Comparison of ENCODE assay signal across 8 cellular contexts in the genomic region with DNA sequence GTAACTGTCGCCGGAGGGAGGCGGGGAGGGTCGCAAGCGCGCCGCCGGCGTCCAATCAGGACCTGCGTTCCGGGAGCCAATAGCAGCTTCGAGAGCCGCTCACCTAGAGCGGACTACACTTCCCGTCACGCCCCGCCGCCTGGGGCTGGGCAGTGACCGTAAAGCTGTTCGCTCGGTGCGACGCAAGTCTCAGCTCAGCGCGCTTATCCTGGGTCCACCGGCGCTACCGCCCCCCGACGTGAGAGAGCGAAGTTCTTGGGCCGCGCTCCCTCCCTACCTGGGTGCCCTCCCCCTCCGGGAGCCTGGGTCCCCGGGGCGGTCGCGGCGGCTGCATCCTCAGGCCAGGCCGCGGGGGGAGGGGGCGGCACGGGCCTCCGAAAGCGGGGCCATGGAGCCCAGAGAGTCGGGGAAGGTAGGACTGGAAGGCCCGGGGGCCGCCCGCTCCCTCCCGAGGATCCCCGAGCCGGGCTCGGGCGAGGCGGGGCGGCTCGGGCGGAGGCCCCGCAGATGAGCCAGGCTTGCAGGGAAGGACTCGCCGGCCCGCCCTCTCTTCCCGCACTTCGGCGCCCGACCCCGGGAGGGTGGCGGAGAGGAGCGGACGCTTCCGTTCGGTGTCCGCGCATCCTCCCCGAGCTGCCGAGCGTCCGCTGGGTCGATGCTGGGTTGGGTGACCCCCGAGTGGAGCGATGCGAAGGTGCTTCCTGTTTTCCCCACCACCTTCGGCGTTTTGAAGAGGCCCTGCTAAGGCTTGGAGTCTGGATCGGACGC. TPM values are rescaled to one million over a fixed set of nuclear protein-coding genes. Genes with fewer than 3 reads are reported as not detected.
DNase-seq lines count a peak whose midpoint lies in the region; ATAC-seq and TF ChIP-seq lines count a peak whose summit lies in the region.

A gene (plus strand): TSS at position 152 of the 768 bp plus-strand sequence. CDS start 237 bp downstream, at position 389.

- peaks cover 13% of the 10 kb centered on the region; the same call in 1 of the 2 replicates for H3K79me2 ChIP-seq in PC-9 (ENCODE audit: low read depth)

- peak within 1 kb of the TSS; percentile 74 to 80 for H3K9ac ChIP-seq in mucosa of rectum (ENCODE audit: low read depth in 1 of 2, low read length in 2 of 2)

- no peaks in the 10 kb centered on the region for H3K9me2 ChIP-seq in PC-9 (ENCODE audit: insufficient read depth)

- H3K27ac ChIP-seq in PC-9 (no peak within 1 kb of the TSS), mucosa of rectum (ENCODE audit: low read depth in 2 of 2, low read length in 2 of 2) (peak within 1 kb of the TSS; percentile 68 to 79)

- H3K27me3 ChIP-seq in PC-9 (ENCODE audit: insufficient read depth, low read depth) (peaks cover 16% of the 10 kb centered on the region), mucosa of rectum (ENCODE audit: control insufficient read depth in 2 of 2, insufficient read depth in 2 of 2, low read length in 2 of 2) (no peaks in the 10 kb centered on the region)

- TF ChIP-seq CTCF in PC-9 (conservative IDR thresholded peaks at IDR 0.05), result no peak; the same call in 1 of the 2 replicates
- TF ChIP-seq CTCF in epithelial cell of proximal tubule (conservative IDR thresholded peaks at IDR 0.05; ENCODE audit: low read depth, low read length), result peak; percentile 16

- peak within 1 kb of the TSS; percentile 93 for H3K4me2 ChIP-seq in PC-9

- POLR2A ChIA-PET in PC-9 (lab: Charles Lee; ENCODE audit: unreplicated experiment), result interaction anchor here (0.6 to 1.0 kb wide), 2 partner anchors 9 to 811 kb away, joined by 4 to 5 read pairs; no protein-coding TSS in a partner anchor

- peak; percentile 98 for ATAC-seq in GM21619 (IDR thresholded peaks at IDR 0.05; ENCODE audit: unreplicated experiment)

- peak within 1 kb of the TSS; percentile 84 for H3K4me3 ChIP-seq in Jurkat, Clone E6-1 (ENCODE audit: low read length)
- H3K4me3 ChIP-seq in PC-9 (peak within 1 kb of the TSS; percentile 99), epithelial cell of proximal tubule (ENCODE audit: low read depth, low read length) (peak within 1 kb of the TSS; percentile 72), mucosa of rectum (ENCODE audit: low read length in 2 of 2) (peak within 1 kb of the TSS; percentile 84 to 93)

- peak; percentile 98 for DNase-seq in DMS153 (lab: John Stamatoyannopoulos, UW)
- peak; percentile 97 for DNase-seq in Jurkat, Clone E6-1 (ENCODE audit: low read depth, low spot score)
- DNase-seq in PC-9, result peak; percentile 95 to 98
- DNase-seq in activated T-cell treated with anti-CD3 and anti-CD28 coated beads, Interleukin-2, amount 50 U/mL, for 1 hour, result peak; percentile 93
- peak; percentile 68 for DNase-seq in epithelial cell of proximal tubule (ENCODE audit: low read depth)
- DNase-seq in stimulated activated CD8-positive, alpha-beta memory T cell treated with anti-CD3 and anti-CD28 coated beads, Interleukin-4, amount 100 ng/mL, for 48 hours, result peak; percentile 96

- H3K9me3 ChIP-seq in PC-9 (ENCODE audit: insufficient read depth, low read depth) (no peaks in the 10 kb centered on the region), mucosa of rectum (ENCODE audit: control insufficient read depth in 2 of 2, low read length in 2 of 2) (no peaks in the 10 kb centered on the region)

- H3K4me1 ChIP-seq in PC-9 (replicated peaks; ENCODE audit: insufficient read depth), result peaks cover 9% of the 10 kb centered on the region
- no peaks in the 10 kb centered on the region for H3K4me1 ChIP-seq in mucosa of rectum (ENCODE audit: control insufficient read depth in 2 of 2, insufficient read depth in 2 of 2, low read length in 2 of 2)

- intact Hi-C loops in PC-9 (cut with micrococcal nuclease; ENCODE audit: unreplicated experiment), result loop anchor here (1.0 kb wide), 3 partner anchors 10 to 35 kb away; a partner anchor contains a TSS

- CTCF ChIA-PET in PC-9 (lab: Charles Lee), result interaction anchor here (1.1 kb wide), 1 partner anchor 16 kb away, joined by 4 read pairs; no protein-coding TSS in a partner anchor

- peak within 1 kb of the TSS; percentile 99 for H2AFZ ChIP-seq in PC-9

- BruUV-seq in PC-9 (replicated peaks; lab: Mats Ljungman, UMichigan), result TSS peak; percentile 28

- peaks cover 3% of the 10 kb centered on the region; the same call in 1 of the 2 replicates for H3F3A ChIP-seq in PC-9 (ENCODE audit: insufficient read depth, low read depth)

- H3K36me3 ChIP-seq in PC-9 (ENCODE audit: low read depth) (no peaks in the 10 kb centered on the region), mucosa of rectum (ENCODE audit: control insufficient read depth in 2 of 2, insufficient read depth in 2 of 2, low read length in 2 of 2) (no peaks in the 10 kb centered on the region)

- no peaks in the 10 kb centered on the region for H4K20me1 ChIP-seq in PC-9 (ENCODE audit: insufficient read depth)

RNA-seq across cellular contexts. Expression of the gene that starts here (rescaled TPM):
- polyA plus RNA-seq in Jurkat, Clone E6-1 (2012; ENCODE audit: insufficient read depth, insufficient read length), result 8.1 TPM
- total RNA-seq in PC-9 (2021) (42.4 and 43.6 TPM in 2 replicates), epithelial cell of proximal tubule (0.80 and 8.0 TPM in 2 replicates)
